In genomic region chr6:81075974-81076373, GRCh38 we compare ENCODE assay signal across 9 cellular contexts.
A peak's percentile ranks its signal among the peaks of the same experiment; 100 is the strongest.
DNase-seq lines count a peak whose midpoint lies in the region; ATAC-seq and TF ChIP-seq lines count a peak whose summit lies in the region.
"Had no signal": no experiment of that assay in that cellular context is flagged by ENCODE, and none has a peak within 500 bp of the region (broad histone marks: within the 10 kb centered on the region; RNA-seq: fewer than 3 reads in every experiment).

No MANE protein-coding gene starts in this region.

- H3K27ac Mint-ChIP-seq in CD8-positive, alpha-beta T cell: no peak overlapping the region
- no peak overlapping the region for H3K27ac Mint-ChIP-seq in activated naive CD4-positive, alpha-beta T cell treated with anti-CD3 and anti-CD28 coated beads, Interleukin-2, amount 50 U/mL, for 72 hours

- peak overlapping the region; percentile 47 for H2AFZ ChIP-seq in ACC112 (ENCODE audit: low read length, unreplicated experiment)

- H3K36me3 ChIP-seq in ACC112 (ENCODE audit: insufficient read depth, low read length) (no peaks in the 10 kb centered on the region), lower lobe of right lung (no peaks in the 10 kb centered on the region)
- H3K36me3 ChIP-seq in CD8-positive, alpha-beta T cell (ENCODE audit: insufficient read depth, low read length): no peaks in the 10 kb centered on the region

- intact Hi-C loops in CD8-positive, alpha-beta T cell (cut with DNase I, micrococcal nuclease): no loop called here
- intact Hi-C loops in lower lobe of right lung (cut with DNase I): no loop called here

- no peaks in the 10 kb centered on the region for H3K9me3 Mint-ChIP-seq in CD8-positive, alpha-beta T cell
- H3K9me3 Mint-ChIP-seq in activated naive CD4-positive, alpha-beta T cell treated with anti-CD3 and anti-CD28 coated beads, Interleukin-2, amount 50 U/mL, for 72 hours: peaks cover 3 to 10% of the 10 kb centered on the region in 2 donors

- H3K4me1 ChIP-seq in ACC112 (ENCODE audit: control insufficient read depth, insufficient read depth, low read length, unreplicated experiment): no peaks in the 10 kb centered on the region
- no peaks in the 10 kb centered on the region for H3K4me1 ChIP-seq in CD8-positive, alpha-beta T cell (ENCODE audit: insufficient read depth, low read length)
- no peaks in the 10 kb centered on the region for H3K4me1 ChIP-seq in lower lobe of right lung

- no peak overlapping the region for H3K4me3 Mint-ChIP-seq in CD8-positive, alpha-beta T cell

- H3K27me3 ChIP-seq in ACC112 (ENCODE audit: insufficient read depth, low read length) (no peaks in the 10 kb centered on the region), lower lobe of right lung (ENCODE audit: low read depth) (no peaks in the 10 kb centered on the region)
- no peaks in the 10 kb centered on the region for H3K27me3 ChIP-seq in CD8-positive, alpha-beta T cell (ENCODE audit: insufficient read depth, low read length)

- H3K79me2 ChIP-seq in ACC112 (ENCODE audit: control insufficient read depth, insufficient read depth, low read length, unreplicated experiment): no peaks in the 10 kb centered on the region

- no peaks in the 10 kb centered on the region for H3K4me1 Mint-ChIP-seq in CD8-positive, alpha-beta T cell (ENCODE audit: low read depth)

- H3K27ac ChIP-seq in ACC112 (ENCODE audit: low read depth, low read length): no peak overlapping the region
- no peak overlapping the region for H3K27ac ChIP-seq in RWPE1
- H3K27ac ChIP-seq in CD8-positive, alpha-beta T cell (ENCODE audit: low read depth, low read length): no peak overlapping the region
- no peak overlapping the region for H3K27ac ChIP-seq in lower lobe of right lung

- DNase-seq in RWPE1 (ENCODE audit: low spot score): no peak
- peak; percentile 4 for DNase-seq in hepatic stellate cell (ENCODE audit: low spot score)
- DNase-seq in ureter (ENCODE audit: low spot score): no peak
- no peak for DNase-seq in CD8-positive, alpha-beta T cell
- DNase-seq in lower lobe of right lung: no peak
- no peak for DNase-seq in activated naive CD4-positive, alpha-beta T cell treated with anti-CD3 and anti-CD28 coated beads, Interleukin-2, amount 50 U/mL, for 72 hours (ENCODE audit: low spot score in 2 of 2)
- DNase-seq: SHP77 treated with DMSO at 0.1 percent for 48 hours had no signal

- no peak overlapping the region for H3K4me3 ChIP-seq in ACC112 (ENCODE audit: low read depth, low read length)
- H3K4me3 ChIP-seq in CD8-positive, alpha-beta T cell (ENCODE audit: low read depth, low read length): no peak overlapping the region
- H3K4me3 ChIP-seq in lower lobe of right lung: no peak overlapping the region

- ATAC-seq in CD8-positive, alpha-beta T cell: no peak
- ATAC-seq in lower lobe of right lung: no peak
- ATAC-seq in activated naive CD4-positive, alpha-beta T cell treated with anti-CD3 and anti-CD28 coated beads, Interleukin-2, amount 50 U/mL, for 72 hours: no peak

- no peaks in the 10 kb centered on the region for H3K9me3 ChIP-seq in CD8-positive, alpha-beta T cell (ENCODE audit: low read length)
- H3K9me3 ChIP-seq in lower lobe of right lung: no peaks in the 10 kb centered on the region

- H3K27me3 Mint-ChIP-seq in CD8-positive, alpha-beta T cell (ENCODE audit: low read depth): no peaks in the 10 kb centered on the region

- CTCF ChIA-PET in RWPE1 (lab: Yijun Ruan, JAX): interaction anchor here (0.6 to 0.8 kb wide), 7 partner anchors 19 to 1163 kb away, joined by 3 to 5 read pairs (median 3); no protein-coding TSS in a partner anchor
- CTCF ChIA-PET in CD8-positive, alpha-beta T cell (lab: Charles Lee): no interaction called here

- TF ChIP-seq CTCF in GM12872 (IDR thresholded peaks at IDR 0.05; ENCODE audit: insufficient read depth, low read depth, low read length): peak; percentile 60
- TF ChIP-seq CTCF in RWPE1 (conservative IDR thresholded peaks at IDR 0.05; ENCODE audit: low read depth): peak; percentile 32
- TF ChIP-seq CTCF in CD8-positive, alpha-beta T cell (IDR thresholded peaks at IDR 0.05): no peak
- no peak for TF ChIP-seq CTCF in lower lobe of right lung (IDR thresholded peaks at IDR 0.05)

- POLR2A ChIA-PET in RWPE1 (lab: Yijun Ruan, JAX; ENCODE audit: low non-redundant PET): no interaction called here
- POLR2A ChIA-PET in CD8-positive, alpha-beta T cell (lab: Charles Lee): no interaction called here

- no peaks in the 10 kb centered on the region for H3K36me3 Mint-ChIP-seq in CD8-positive, alpha-beta T cell
- H3K36me3 Mint-ChIP-seq in activated naive CD4-positive, alpha-beta T cell treated with anti-CD3 and anti-CD28 coated beads, Interleukin-2, amount 50 U/mL, for 72 hours: no peaks in the 10 kb centered on the region

Comparison
In these comparisons a context has a peak if more than half of its experiments do, and no peak if none do; other contexts are left out.
1. CTCF ChIP-seq: peak in GM12872 (single experiment) and RWPE1 (single experiment); none in CD8-positive, alpha-beta T cell (single experiment) and lower lobe of right lung (single experiment).